Comparison of ENCODE assay signal across 11 cellular contexts in genomic region chr12:108837239-108837638, GRCh38. TPM values are rescaled to one million over a fixed set of nuclear protein-coding genes. Genes with fewer than 3 reads are reported as not detected.
A peak's percentile ranks its signal among the peaks of the same experiment; 100 is the strongest.
DNase-seq lines count a peak whose midpoint lies in the region; ATAC-seq lines count a peak whose summit lies in the region.
"Had no signal": no experiment of that assay in that cellular context is flagged by ENCODE, and none has a peak within 500 bp of the region (broad histone marks: within the 10 kb centered on the region; RNA-seq: fewer than 3 reads in every experiment).

No MANE protein-coding gene starts in this region.

- no peak for DNase-seq in activated CD4-positive, alpha-beta T cell treated with anti-CD3 and anti-CD28 coated beads for 36 hours
- DNase-seq in activated CD4-positive, alpha-beta T cell treated with anti-CD3 and anti-CD28 coated beads for 48 hours = no peak
- no peak for DNase-seq in activated T-helper 2 cell treated with anti-CD3 and anti-CD28 coated beads, Interferon-gamma antibody, Interleukin-2, Interleukin-4, amounts not matched to agents 10 μg/mL and 5 μg/mL and 100 μg/mL, durations not matched to agents 14 hours and 24 hours and 36 hours (ENCODE audit: low spot score)
- no peak for DNase-seq in immature natural killer cell
- DNase-seq in substantia nigra (lab: John Stamatoyannopoulos, UW) = no peak
- DNase-seq in NCI-H748 treated with DMSO at 0.1 percent for 48 hours (lab: John Stamatoyannopoulos, UW) = no peak
- DNase-seq: NCI-H2171 had no signal

- no peaks in the 10 kb centered on the region for H3K9me3 Mint-ChIP-seq in activated CD4-positive, alpha-beta T cell treated with anti-CD3 and anti-CD28 coated beads for 36 hours (ENCODE audit: low read depth)
- H3K9me3 Mint-ChIP-seq in activated T-helper 2 cell treated with anti-CD3 and anti-CD28 coated beads, Interferon-gamma antibody, Interleukin-2, Interleukin-4, amounts not matched to agents 10 μg/mL and 5 μg/mL and 100 μg/mL, durations not matched to agents 14 hours and 24 hours and 36 hours = no peaks in the 10 kb centered on the region
- no peaks in the 10 kb centered on the region for H3K9me3 Mint-ChIP-seq in immature natural killer cell

- no peaks in the 10 kb centered on the region for H3K27me3 Mint-ChIP-seq in activated CD4-positive, alpha-beta T cell treated with anti-CD3 and anti-CD28 coated beads for 36 hours
- H3K27me3 Mint-ChIP-seq in activated T-helper 2 cell treated with anti-CD3 and anti-CD28 coated beads, Interferon-gamma antibody, Interleukin-2, Interleukin-4, amounts not matched to agents 10 μg/mL and 5 μg/mL and 100 μg/mL, durations not matched to agents 14 hours and 24 hours and 36 hours (ENCODE audit: low read depth) = no peaks in the 10 kb centered on the region
- H3K27me3 Mint-ChIP-seq in immature natural killer cell (ENCODE audit: low read depth in 3 of 3) = peaks cover 3 to 12% (median 11%) of the 10 kb centered on the region in 3 donors

- intact Hi-C loops in activated CD4-positive, alpha-beta T cell treated with anti-CD3 and anti-CD28 coated beads for 36 hours (cut with DNase I, micrococcal nuclease) = no loop called here
- intact Hi-C loops in activated T-helper 2 cell treated with anti-CD3 and anti-CD28 coated beads, Interferon-gamma antibody, Interleukin-2, Interleukin-4, amounts not matched to agents 10 μg/mL and 5 μg/mL and 100 μg/mL, durations not matched to agents 14 hours and 24 hours and 36 hours (cut with micrococcal nuclease) = no loop called here

- peak overlapping the region; percentile 96 for H3K27ac Mint-ChIP-seq in activated CD4-positive, alpha-beta T cell treated with anti-CD3 and anti-CD28 coated beads for 36 hours
- H3K27ac Mint-ChIP-seq in activated T-helper 2 cell treated with anti-CD3 and anti-CD28 coated beads, Interferon-gamma antibody, Interleukin-2, Interleukin-4, amounts not matched to agents 10 μg/mL and 5 μg/mL and 100 μg/mL, durations not matched to agents 14 hours and 24 hours and 36 hours = peak overlapping the region; percentile 61
- H3K27ac Mint-ChIP-seq in immature natural killer cell = peak overlapping the region; percentile 92 to 98 (median 96)

- peak overlapping the region; percentile 9 for H3K27ac ChIP-seq in substantia nigra (ENCODE audit: low read depth, low read length, poor library complexity, severe bottlenecking)
- H3K27ac ChIP-seq: SK-N-MC had no signal

- H3K4me1 Mint-ChIP-seq in activated CD4-positive, alpha-beta T cell treated with anti-CD3 and anti-CD28 coated beads for 36 hours = peaks cover 41% of the 10 kb centered on the region
- peaks cover 70% of the 10 kb centered on the region for H3K4me1 Mint-ChIP-seq in activated T-helper 2 cell treated with anti-CD3 and anti-CD28 coated beads, Interferon-gamma antibody, Interleukin-2, Interleukin-4, amounts not matched to agents 10 μg/mL and 5 μg/mL and 100 μg/mL, durations not matched to agents 14 hours and 24 hours and 36 hours (ENCODE audit: low read depth)
- H3K4me1 Mint-ChIP-seq in immature natural killer cell = peaks cover 78 to 88% of the 10 kb centered on the region in 2 donors

- POLR2A ChIA-PET in activated CD4-positive, alpha-beta T cell treated with anti-CD3 and anti-CD28 coated beads for 36 hours (lab: Charles Lee) = no interaction called here

- H3K36me3 Mint-ChIP-seq in activated CD4-positive, alpha-beta T cell treated with anti-CD3 and anti-CD28 coated beads for 36 hours (ENCODE audit: low read depth) = peaks cover 27% of the 10 kb centered on the region
- peaks cover 65% of the 10 kb centered on the region for H3K36me3 Mint-ChIP-seq in activated T-helper 2 cell treated with anti-CD3 and anti-CD28 coated beads, Interferon-gamma antibody, Interleukin-2, Interleukin-4, amounts not matched to agents 10 μg/mL and 5 μg/mL and 100 μg/mL, durations not matched to agents 14 hours and 24 hours and 36 hours (ENCODE audit: low read depth)
- H3K36me3 Mint-ChIP-seq in immature natural killer cell = peaks cover 0 to 22% (median 0%) of the 10 kb centered on the region in 3 donors

- H3K4me3 Mint-ChIP-seq in activated CD4-positive, alpha-beta T cell treated with anti-CD3 and anti-CD28 coated beads for 36 hours = no peak overlapping the region
- no peak overlapping the region for H3K4me3 Mint-ChIP-seq in activated T-helper 2 cell treated with anti-CD3 and anti-CD28 coated beads, Interferon-gamma antibody, Interleukin-2, Interleukin-4, amounts not matched to agents 10 μg/mL and 5 μg/mL and 100 μg/mL, durations not matched to agents 14 hours and 24 hours and 36 hours (ENCODE audit: low read depth)
- peak overlapping the region in 4 of 5 donors; percentile 20 to 66 (median 48) for H3K4me3 Mint-ChIP-seq in immature natural killer cell

- no peak for ATAC-seq in activated CD4-positive, alpha-beta T cell treated with anti-CD3 and anti-CD28 coated beads for 36 hours
- ATAC-seq in GM18868 (IDR thresholded peaks at IDR 0.05; ENCODE audit: unreplicated experiment) = no peak
- no peak for ATAC-seq in HG02870 (IDR thresholded peaks at IDR 0.05; ENCODE audit: unreplicated experiment)

- CTCF ChIA-PET in activated CD4-positive, alpha-beta T cell treated with anti-CD3 and anti-CD28 coated beads for 36 hours (lab: Charles Lee) = no interaction called here

RNA-seq across cellular contexts. Expression of gene SSH1, which starts 20.1 kb away (rescaled TPM):
- total RNA-seq in activated CD4-positive, alpha-beta T cell treated with anti-CD3 and anti-CD28 coated beads for 36 hours = 10 to 100 TPM; 25.0 to 25.4 TPM
- 39.8 and 48.1 TPM in 2 replicates for total RNA-seq in activated T-helper 2 cell treated with anti-CD3 and anti-CD28 coated beads, Interferon-gamma antibody, Interleukin-2, Interleukin-4, amounts not matched to agents 10 μg/mL and 5 μg/mL and 100 μg/mL, durations not matched to agents 14 hours and 24 hours and 36 hours
- polyA plus RNA-seq in immature natural killer cell = 10 to 100 TPM in 2 of 3 donors, under 1 TPM in 1; 0.66 to 34.9 (median 11.9) TPM

RNA-seq across cellular contexts. Expression of gene DAO, which starts 42.7 kb away (rescaled TPM):
- not detected for total RNA-seq in activated CD4-positive, alpha-beta T cell treated with anti-CD3 and anti-CD28 coated beads for 36 hours
- not detected in 2 replicates for total RNA-seq in activated T-helper 2 cell treated with anti-CD3 and anti-CD28 coated beads, Interferon-gamma antibody, Interleukin-2, Interleukin-4, amounts not matched to agents 10 μg/mL and 5 μg/mL and 100 μg/mL, durations not matched to agents 14 hours and 24 hours and 36 hours
- not detected for polyA plus RNA-seq in immature natural killer cell
- total RNA-seq: omental fat pad had no signal

Comparison
In these comparisons a context has a peak if more than half of its experiments do, and no peak if none do; other contexts are left out.
1. H3K4me3 Mint-ChIP-seq: peak in immature natural killer cell (4 of 5); none in activated CD4-positive, alpha-beta T cell treated with anti-CD3 and anti-CD28 coated beads for 36 hours (single experiment) and activated T-helper 2 cell treated with anti-CD3 and anti-CD28 coated beads, Interferon-gamma antibody, Interleukin-2, Interleukin-4, amounts not matched to agents 10 μg/mL and 5 μg/mL and 100 μg/mL, durations not matched to agents 14 hours and 24 hours and 36 hours (single experiment).
2. Peak in every context shown above with its lines, with median percentiles within 50 percentile points of each other: H3K27ac Mint-ChIP-seq.